8 cellular contexts compared by ENCODE assay signal in genomic region chr6:139219271-139219729, GRCh38.
A peak's percentile ranks its signal among the peaks of the same experiment; 100 is the strongest.
DNase-seq lines count a peak whose midpoint lies in the region; ATAC-seq and TF ChIP-seq lines count a peak whose summit lies in the region.

No MANE protein-coding gene starts in this region.

- peak overlapping the region; percentile 84 for H3K4me3 ChIP-seq in DOHH2 (ENCODE audit: low read length)

- H3K27ac Mint-ChIP-seq in activated T-cell treated with anti-CD3 and anti-CD28 coated beads, Interleukin-2, amount 50 U/mL, for 24 hours, result no peak overlapping the region
- peak overlapping the region; percentile 78 to 84 (median 82) for H3K27ac Mint-ChIP-seq in nephron

- H3K27me3 ChIP-seq in DOHH2 (ENCODE audit: control insufficient read depth, low read length), result no peaks in the 10 kb centered on the region

- peaks cover 7% of the 10 kb centered on the region; the same call in 1 of the 2 replicates for H3K36me3 ChIP-seq in DOHH2 (ENCODE audit: control insufficient read depth, low read length)

- no peaks in the 10 kb centered on the region for H4K20me1 ChIP-seq in DOHH2 (ENCODE audit: control insufficient read depth, insufficient read depth, low read depth, low read length)

- peak overlapping the region; percentile 96 for H3K4me2 ChIP-seq in DOHH2 (ENCODE audit: low read length)

- peaks cover 5% of the 10 kb centered on the region for H3K79me2 ChIP-seq in DOHH2 (ENCODE audit: control insufficient read depth, low read length)

- H3K9me3 Mint-ChIP-seq in activated T-cell treated with anti-CD3 and anti-CD28 coated beads, Interleukin-2, amount 50 U/mL, for 24 hours, result no peaks in the 10 kb centered on the region
- peaks cover 7% of the 10 kb centered on the region for H3K9me3 Mint-ChIP-seq in nephron

- DNase-seq in KG1 (lab: John Stamatoyannopoulos, UW), result peak; percentile 33
- peak; percentile 77 for DNase-seq in activated T-cell treated with anti-CD3 and anti-CD28 coated beads, Interleukin-2, amount 50 U/mL, for 24 hours
- DNase-seq in fibroblast of gingiva (ENCODE audit: low read depth), result peak; percentile 94
- DNase-seq in stimulated activated naive CD4-positive, alpha-beta T cell (lab: John Stamatoyannopoulos, UW), result peak; percentile 35 to 74 (median 48)

- H3F3A ChIP-seq in DOHH2 (ENCODE audit: control insufficient read depth, insufficient read depth), result no peaks in the 10 kb centered on the region

- no peaks in the 10 kb centered on the region for H3K9me3 ChIP-seq in DOHH2 (ENCODE audit: control insufficient read depth, insufficient read depth, low read length)

- H3K36me3 Mint-ChIP-seq in activated T-cell treated with anti-CD3 and anti-CD28 coated beads, Interleukin-2, amount 50 U/mL, for 24 hours (ENCODE audit: low read depth), result no peaks in the 10 kb centered on the region
- H3K36me3 Mint-ChIP-seq in nephron (ENCODE audit: low read depth), result no peaks in the 10 kb centered on the region

- H3K27ac ChIP-seq in DOHH2 (ENCODE audit: low read depth, low read length), result peak overlapping the region; percentile 75

- no peaks in the 10 kb centered on the region for H3K9me2 ChIP-seq in DOHH2 (replicated peaks; ENCODE audit: control insufficient read depth, low read length)

- peak; percentile 91 for TF ChIP-seq CTCF in DOHH2 (IDR thresholded peaks at IDR 0.05; ENCODE audit: low read depth, low read length, poor library complexity, severe bottlenecking)
- peak; percentile 66 to 77 (median 69) for TF ChIP-seq CTCF in nephron (IDR thresholded peaks at IDR 0.05; ENCODE audit: unreplicated experiment in 3 of 3)

- H3K4me1 ChIP-seq in DOHH2 (ENCODE audit: control insufficient read depth, low read length), result peaks cover 40% of the 10 kb centered on the region

- peak; percentile 100 for ATAC-seq in GM21825 (IDR thresholded peaks at IDR 0.05; ENCODE audit: unreplicated experiment)

- H3K4me3 Mint-ChIP-seq in activated T-cell treated with anti-CD3 and anti-CD28 coated beads, Interleukin-2, amount 50 U/mL, for 24 hours, result no peak overlapping the region
- peak overlapping the region in 1 of 3 experiments; percentile 13 for H3K4me3 Mint-ChIP-seq in nephron

- H3K4me1 Mint-ChIP-seq in activated T-cell treated with anti-CD3 and anti-CD28 coated beads, Interleukin-2, amount 50 U/mL, for 24 hours (ENCODE audit: low read depth), result peaks cover 10% of the 10 kb centered on the region
- peaks cover 15% of the 10 kb centered on the region for H3K4me1 Mint-ChIP-seq in nephron

- no peaks in the 10 kb centered on the region for H3K27me3 Mint-ChIP-seq in activated T-cell treated with anti-CD3 and anti-CD28 coated beads, Interleukin-2, amount 50 U/mL, for 24 hours
- no peaks in the 10 kb centered on the region for H3K27me3 Mint-ChIP-seq in nephron (ENCODE audit: low read depth)

TF ChIP-seq in PFSK-1, 5 proteins besides CTCF, POLR2A, EP300 and RAD21:
- TF ChIP-seq TAF1 (IDR thresholded peaks at IDR 0.05; ENCODE audit: borderline replicate concordance, insufficient read depth, low read length) (no peak), FOXP2 (optimal IDR thresholded peaks at IDR 0.05; ENCODE audit: borderline replicate concordance, extremely low read depth, extremely low read length, insufficient read depth) (peak; percentile 57)

Comparison
In these comparisons a context has a peak if more than half of its experiments do, and no peak if none do; other contexts are left out.
1. Peak in every context shown above with its lines: DNase-seq, ATAC-seq, H3K4me3 ChIP-seq and H3K27ac ChIP-seq.
2. DNase-seq: peak in every context shown above with its lines; median percentile 94 in fibroblast of gingiva; 77 in activated T-cell treated with anti-CD3 and anti-CD28 coated beads, Interleukin-2, amount 50 U/mL, for 24 hours; 48 in stimulated activated naive CD4-positive, alpha-beta T cell; 33 in KG1.